ENCODE assay signal across 1 cellular context in genomic region chr4:10105421-10105820, GRCh38.
TF ChIP-seq lines count a peak whose summit lies in the region.

No MANE protein-coding gene starts in this region.

TF ChIP-seq in HCT116, 20 proteins besides CTCF, POLR2A, EP300 and RAD21 (continued from another document):
- no peak for TF ChIP-seq ZNF274 (IDR thresholded peaks at IDR 0.05; ENCODE audit: low read depth, low read length)
- TF ChIP-seq MAX (IDR thresholded peaks at IDR 0.05) = no peak
- no peak for TF ChIP-seq CEBPB (IDR thresholded peaks at IDR 0.05; ENCODE audit: low read depth)
- no peak for TF ChIP-seq ATF3 (IDR thresholded peaks at IDR 0.05)
- TF ChIP-seq SRF (IDR thresholded peaks at IDR 0.05; ENCODE audit: low read depth) = no peak
- no peak for TF ChIP-seq ZBTB33 (IDR thresholded peaks at IDR 0.05; ENCODE audit: extremely low read depth, insufficient replicate concordance, low read length)
- no peak for TF ChIP-seq CBX3 (IDR thresholded peaks at IDR 0.05; ENCODE audit: low read depth)
- TF ChIP-seq EZH2 (IDR thresholded peaks at IDR 0.05) = no peak
- TF ChIP-seq ZFX (IDR thresholded peaks at IDR 0.05) = no peak
- no peak for TF ChIP-seq TCF7L2 (IDR thresholded peaks at IDR 0.05; ENCODE audit: borderline replicate concordance, extremely low read depth, insufficient read depth, insufficient read length)
- TF ChIP-seq EGR1 (IDR thresholded peaks at IDR 0.05; ENCODE audit: low read depth) = no peak
- TF ChIP-seq POLR2AphosphoS5 (IDR thresholded peaks at IDR 0.05; ENCODE audit: low read depth, low read length) = no peak
TF ChIP-seq in HCT116: peak in this region for 0.
